17 cellular contexts compared by ENCODE assay signal in the genomic region with DNA sequence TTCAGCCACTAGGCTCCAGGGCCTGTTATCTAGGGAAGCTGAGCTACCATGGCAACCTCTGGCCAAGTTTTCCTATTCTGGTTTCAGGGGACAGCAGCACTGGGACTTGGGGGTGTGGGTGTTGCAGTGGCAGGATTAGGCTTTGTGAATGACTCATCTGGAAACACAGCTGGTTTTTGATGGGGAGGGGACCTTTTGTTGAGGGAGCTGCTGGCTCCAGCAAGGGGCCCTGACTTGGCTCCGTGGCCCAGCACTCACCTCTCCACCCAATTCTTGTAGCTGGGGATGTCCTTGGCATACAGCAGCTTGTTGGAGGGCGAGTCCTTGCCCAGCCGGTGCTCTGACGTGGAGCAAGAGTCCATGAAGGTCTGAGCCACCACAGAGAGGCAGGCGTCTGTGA.
"Had no signal": no experiment of that assay in that cellular context is flagged by ENCODE, and none has a peak within 500 bp of the region (broad histone marks: within the 10 kb centered on the region; RNA-seq: fewer than 3 reads in every experiment).

No MANE protein-coding gene starts in this region.

- H3K36me3 ChIP-seq: brain microvascular endothelial cell, uterus had no signal

- H3K36me3 Mint-ChIP-seq: T-cell had no signal

- H3K9me3 Mint-ChIP-seq: activated naive CD4-positive, alpha-beta T cell treated with anti-CD3 and anti-CD28 coated beads for 36 hours; endodermal cell; naive thymus-derived CD8-positive, alpha-beta T cell; stimulated activated naive CD8-positive, alpha-beta T cell treated with anti-CD3 and anti-CD28 coated beads, Interleukin-15, Interleukin-2, amounts not matched to agents 100 ng/mL and 50 ng/mL, for 24 hours; T-cell had no signal

- H3K27ac Mint-ChIP-seq: activated CD8-positive, alpha-beta T cell treated with anti-CD3 and anti-CD28 coated beads, Interleukin-2, amount 10 ng/mL, durations not matched to agents 7 days and 5 days; activated naive CD4-positive, alpha-beta T cell treated with anti-CD3 and anti-CD28 coated beads for 36 hours; endodermal cell; naive thymus-derived CD8-positive, alpha-beta T cell; stimulated activated naive CD8-positive, alpha-beta T cell treated with anti-CD3 and anti-CD28 coated beads, Interleukin-15, Interleukin-2, amounts not matched to agents 100 ng/mL and 50 ng/mL, for 24 hours; T-cell had no signal

- H3K4me1 Mint-ChIP-seq: naive thymus-derived CD8-positive, alpha-beta T cell; T-cell had no signal

- H3K4me1 ChIP-seq: psoas muscle, uterus had no signal

- DNase-seq: activated CD4-positive, alpha-beta T cell treated with anti-CD3 and anti-CD28 coated beads for 48 hours; activated CD8-positive, alpha-beta T cell treated with anti-CD3 and anti-CD28 coated beads, Interleukin-2, amount 10 ng/mL, durations not matched to agents 7 days and 5 days; activated naive CD4-positive, alpha-beta T cell treated with anti-CD3 and anti-CD28 coated beads for 36 hours; brain microvascular endothelial cell; cerebellar nuclear complex; endodermal cell; erythroblast; left colon; mammary epithelial cell; mucosa of descending colon; psoas muscle; stimulated activated CD4-positive, alpha-beta T cell treated with anti-CD3 and anti-CD28 coated beads, Interleukin-4, amount 100 ng/mL, for 24 hours; T-cell; T1000; uterus had no signal

- H3K4me3 Mint-ChIP-seq: activated CD8-positive, alpha-beta T cell treated with anti-CD3 and anti-CD28 coated beads, Interleukin-2, amount 10 ng/mL, durations not matched to agents 7 days and 5 days; activated naive CD4-positive, alpha-beta T cell treated with anti-CD3 and anti-CD28 coated beads for 36 hours; endodermal cell; naive thymus-derived CD8-positive, alpha-beta T cell; stimulated activated naive CD8-positive, alpha-beta T cell treated with anti-CD3 and anti-CD28 coated beads, Interleukin-15, Interleukin-2, amounts not matched to agents 100 ng/mL and 50 ng/mL, for 24 hours; T-cell had no signal

- ATAC-seq: activated CD8-positive, alpha-beta T cell treated with anti-CD3 and anti-CD28 coated beads, Interleukin-2, amount 10 ng/mL, durations not matched to agents 7 days and 5 days; left colon; mucosa of descending colon; naive thymus-derived CD8-positive, alpha-beta T cell; psoas muscle; T-cell had no signal

- H3K9me3 ChIP-seq: mucosa of descending colon, psoas muscle, uterus had no signal

- H3K27me3 Mint-ChIP-seq: stimulated activated naive CD8-positive, alpha-beta T cell treated with anti-CD3 and anti-CD28 coated beads, Interleukin-15, Interleukin-2, amounts not matched to agents 100 ng/mL and 50 ng/mL, for 24 hours had no signal

- H3K4me3 ChIP-seq: mucosa of descending colon, psoas muscle, uterus had no signal

- H3K27ac ChIP-seq: brain microvascular endothelial cell, psoas muscle, uterus had no signal

- H3K27me3 ChIP-seq: brain microvascular endothelial cell, uterus had no signal
